ENCODE assay signal across 22 cellular contexts in the genomic region with DNA sequence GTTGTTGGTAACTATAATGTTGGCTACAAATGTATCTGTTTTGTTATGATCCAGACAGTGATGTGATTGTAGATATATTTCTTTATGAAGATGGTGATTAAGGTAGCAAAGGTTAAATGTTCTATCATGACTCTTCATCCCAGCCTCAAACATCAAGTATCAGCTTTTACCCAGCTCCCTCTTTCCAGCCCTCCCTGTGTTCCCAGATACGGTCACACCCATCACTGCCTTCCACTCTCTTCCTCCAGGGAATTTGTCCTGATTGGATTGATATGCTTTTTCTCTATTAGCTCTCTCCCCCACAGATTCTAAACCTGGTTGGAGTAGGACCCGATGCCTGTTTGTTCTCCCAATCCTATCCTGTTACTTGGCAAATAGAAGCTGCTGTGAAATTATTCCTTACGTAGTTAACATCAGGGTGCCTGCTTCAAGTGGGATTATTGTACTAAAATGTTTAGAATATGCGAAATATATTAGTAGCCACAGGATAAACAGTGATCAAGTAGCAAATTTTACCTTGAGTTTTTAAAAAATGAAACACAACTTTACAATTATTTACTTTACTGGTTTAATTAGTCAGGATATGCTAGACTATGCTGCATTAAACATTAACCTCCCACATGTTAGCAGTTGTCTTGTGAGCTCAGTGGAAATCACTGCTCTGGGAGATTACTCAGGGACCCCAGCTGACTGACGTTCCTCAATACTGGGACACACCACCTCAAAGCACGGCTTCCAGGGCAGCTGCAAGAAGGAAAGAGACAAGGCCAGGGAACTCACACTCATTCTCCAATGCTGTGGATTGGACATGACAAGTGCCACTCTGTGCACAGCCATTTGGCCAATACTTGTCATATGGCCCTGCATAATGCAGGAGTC.
DNase-seq lines count a peak whose midpoint lies in the region; ATAC-seq, FAIRE-seq and TF ChIP-seq lines count a peak whose summit lies in the region.
"Had no signal": no experiment of that assay in that cellular context is flagged by ENCODE, and none has a peak within 500 bp of the region (broad histone marks: within the 10 kb centered on the region; RNA-seq: fewer than 3 reads in every experiment).

No MANE protein-coding gene starts in this region.

- H4K8ac ChIP-seq in mesenchymal stem cell (ENCODE audit: low read length): no peak overlapping the region

- H3K79me2 ChIP-seq in GM12878 (ENCODE audit: control insufficient read depth, insufficient read depth, low read length): no peaks in the 10 kb centered on the region

- peak overlapping the region; percentile 90 for H2BK5ac ChIP-seq in mesenchymal stem cell (ENCODE audit: low read depth, low read length, poor library complexity, severe bottlenecking)

- no peak overlapping the region for H3K4me3 ChIP-seq in A673 (ENCODE audit: low read depth, low read length, poor library complexity, severe bottlenecking)
- H3K4me3 ChIP-seq in HUES48 (ENCODE audit: low read depth, low read length): no peak overlapping the region
- H3K4me3 ChIP-seq in GM12878: no peak overlapping the region
- no peak overlapping the region for H3K4me3 ChIP-seq in mesenchymal stem cell (ENCODE audit: insufficient read depth in 1 of 2, low read depth in 1 of 2, low read length in 2 of 2)
- no peak overlapping the region for H3K4me3 ChIP-seq in lower leg skin (ENCODE audit: low read depth, poor library complexity, severe bottlenecking)
- H3K4me3 ChIP-seq: PC-9, right atrium auricular region, SJSA1 had no signal

- no peak overlapping the region for H4K91ac ChIP-seq in mesenchymal stem cell (ENCODE audit: low read length)

- in situ Hi-C loops in GM12878 (cut with MboI): loop anchor here (10.0 kb wide), 1 partner anchor 370 kb away; no protein-coding TSS in a partner anchor

- RAD21 ChIA-PET in GM12878 (lab: Charles Lee; ENCODE audit: unreplicated experiment): interaction anchor here (0.6 to 3.0 kb wide), 2 partner anchors 21 to 368 kb away, joined by 3 to 17 read pairs; no protein-coding TSS in a partner anchor

- H2AFZ ChIP-seq in GM12878 (ENCODE audit: control insufficient read depth, low read depth, low read length) (no peak overlapping the region), mesenchymal stem cell (ENCODE audit: low read depth, low read length) (peak overlapping the region; percentile 53)
- H2AFZ ChIP-seq: PC-9 had no signal

- WGBS in GM12878 (ENCODE audit: insufficient coverage, insufficient replicate concordance, low lambda C conversion rate, missing lambda C conversion rate): 7% methylated on average over 6 of the region's 6 CpGs
- WGBS in mesenchymal stem cell: 58% methylated on average over 4 of the region's 6 CpGs
- 58 to 59% methylated on average over 6 of the region's 6 CpGs for WGBS in lower leg skin, 2 donors

- H3K4me2 ChIP-seq in GM12878 (ENCODE audit: control insufficient read depth, insufficient read depth) (no peak overlapping the region), mesenchymal stem cell (ENCODE audit: low read length, poor library complexity, severe bottlenecking) (peak overlapping the region; percentile 10)
- H3K4me2 ChIP-seq: PC-9 had no signal

- CTCF ChIA-PET in A673 (lab: Charles Lee): no interaction called here
- CTCF ChIA-PET in GM12878 (lab: Yijun Ruan, JAX): interaction anchor here (0.7 to 1.9 kb wide), 3 partner anchors 14 to 20 kb away, joined by 3 to 21 read pairs (median 4); no protein-coding TSS in a partner anchor
- CTCF ChIA-PET in GM10248 (lab: Yijun Ruan, JAX): interaction anchor here (1.1 to 2.1 kb wide), 5 partner anchors 21 to 290 kb away, joined by 3 to 14 read pairs (median 4); no protein-coding TSS in a partner anchor

- no peak overlapping the region for H2BK120ac ChIP-seq in mesenchymal stem cell (ENCODE audit: low read depth, low read length)

- H2BK12ac ChIP-seq in mesenchymal stem cell (ENCODE audit: low read length in 2 of 2): no peak overlapping the region

- H3K27me3 ChIP-seq in A673 (replicated peaks; ENCODE audit: insufficient read depth, low read depth, low read length, poor library complexity) (no peaks in the 10 kb centered on the region), HUES48 (ENCODE audit: control insufficient read depth, insufficient read depth, low read length) (no peaks in the 10 kb centered on the region), GM12878 (replicated peaks in 1 of 2; ENCODE audit: control insufficient read depth in 2 of 2, insufficient read depth in 2 of 2, low read length in 1 of 2) (peaks cover 0 to 3% of the 10 kb centered on the region in 2 experiments; a peak in 1 of 4 replicates), mesenchymal stem cell (ENCODE audit: control insufficient read depth in 1 of 2, insufficient read depth in 1 of 2, low read length in 2 of 2) (no peaks in the 10 kb centered on the region)
- H3K27me3 ChIP-seq: right atrium auricular region, SJSA1 had no signal

- TF ChIP-seq EP300 in GM12878 (IDR thresholded peaks at IDR 0.05; ENCODE audit: borderline replicate concordance in 1 of 2, control insufficient read depth in 1 of 2, low read depth in 2 of 2, low read length in 2 of 2): no peak

- no peak for TF ChIP-seq CTCF in A673 (conservative IDR thresholded peaks at IDR 0.05; ENCODE audit: low read depth, low read length)
- TF ChIP-seq CTCF in GM12878 (IDR thresholded peaks at IDR 0.05 in 2 of 3, conservative IDR thresholded peaks at IDR 0.05 in 1 of 3; ENCODE audit: control insufficient read depth in 2 of 3, extremely low read depth in 1 of 3, insufficient read depth in 1 of 3, low read depth in 3 of 3, low read length in 3 of 3): no peak
- TF ChIP-seq CTCF in GM10248 (IDR thresholded peaks at IDR 0.05; ENCODE audit: control extremely low read depth, extremely low read depth, low read depth, missing control alignments): no peak
- TF ChIP-seq CTCF in lower leg skin (IDR thresholded peaks at IDR 0.05): no peak

- SMC1A ChIA-PET in GM12878 (lab: Charles Lee; ENCODE audit: uncharacterized antibody, unreplicated experiment): interaction anchor here (1.0 to 2.6 kb wide), 4 partner anchors 15 to 39 kb away, joined by 3 to 22 read pairs (median 3); no protein-coding TSS in a partner anchor

- no peak overlapping the region for H2AK5ac ChIP-seq in mesenchymal stem cell (ENCODE audit: low read length, severe bottlenecking)

- ATAC-seq in GM12878 (peak; percentile 30; the same call in 2 of the 3 replicates), GM18520 (IDR thresholded peaks at IDR 0.05; ENCODE audit: unreplicated experiment) (no peak)
- ATAC-seq: left ventricle myocardium superior had no signal

- TF ChIP-seq POLR2A in GM12878 (IDR thresholded peaks at IDR 0.05; ENCODE audit: low read depth, low read length) (no peak), lower leg skin (IDR thresholded peaks at IDR 0.05) (no peak)

- H3K79me1 ChIP-seq in mesenchymal stem cell (replicated peaks; ENCODE audit: low read length, poor library complexity, severe bottlenecking): no peaks in the 10 kb centered on the region

- H3K27ac ChIP-seq in A673 (ENCODE audit: low read depth, low read length, poor library complexity, severe bottlenecking) (no peak overlapping the region), HUES48 (ENCODE audit: low read depth, low read length) (peak overlapping the region; percentile 58), GM12878 (ENCODE audit: control insufficient read depth, insufficient read depth) (no peak overlapping the region), mesenchymal stem cell (ENCODE audit: low read length, poor library complexity, severe bottlenecking) (peak overlapping the region; percentile 49)
- H3K27ac ChIP-seq: PC-9, right atrium auricular region, SJSA1 had no signal

- H3K9me3 ChIP-seq in A673 (ENCODE audit: low read depth, low read length, poor library complexity, severe bottlenecking) (no peaks in the 10 kb centered on the region), HUES48 (ENCODE audit: control insufficient read depth, insufficient read depth, low read length) (no peaks in the 10 kb centered on the region), GM12878 (replicated peaks; ENCODE audit: control insufficient read depth, insufficient read depth, low read length) (no peaks in the 10 kb centered on the region), mesenchymal stem cell (ENCODE audit: control insufficient read depth, low read length) (no peaks in the 10 kb centered on the region)
- H3K9me3 ChIP-seq: right atrium auricular region, SJSA1 had no signal

- no peak overlapping the region for H3K14ac ChIP-seq in mesenchymal stem cell (ENCODE audit: low read length in 2 of 2)

- no peak overlapping the region for H3K23ac ChIP-seq in mesenchymal stem cell (ENCODE audit: low read length in 2 of 2)

- DNase-seq in A673 (ENCODE audit: low spot score) (peak; percentile 45), GM12878 (ENCODE audit: low read depth, low spot score) (no peak), mesenchymal stem cell (no peak), GM10248 (ENCODE audit: extremely low spot score) (no peak), lower leg skin (ENCODE audit: low spot score in 2 of 2) (no peak)
- no peak for DNase-seq in stimulated activated CD4-positive, alpha-beta T cell treated with anti-CD3 and anti-CD28 coated beads, Interleukin-2, amount 100 ng/mL, for 24 hours
- DNase-seq: activated CD8-positive, alpha-beta memory T cell treated with anti-CD3 and anti-CD28 coated beads for 24 hours; activated naive CD8-positive, alpha-beta T cell treated with anti-CD3 and anti-CD28 coated beads, Interleukin-2, amount 10 ng/mL, durations not matched to agents 7 days and 5 days; CD8-positive, alpha-beta memory T cell; HFFc6; left ventricle myocardium superior; MM.1S; NCI-H2029 treated with DMSO at 0.1 percent for 48 hours; PC-9; stimulated activated CD4-positive, alpha-beta T cell treated with anti-CD3 and anti-CD28 coated beads, Interleukin-15, amount 100 ng/mL, for 24 hours; T-helper 9 cell had no signal

- intact Hi-C loops in A673 (cut with micrococcal nuclease; ENCODE audit: unreplicated experiment): loop anchor here (5.0 to 10.0 kb wide), 3 partner anchors 88 to 570 kb away; no protein-coding TSS in a partner anchor
- intact Hi-C loops in GM12878 (cut with micrococcal nuclease; ENCODE audit: unreplicated experiment): loop anchor here (5.0 to 10.0 kb wide), 3 partner anchors 290 to 573 kb away; no protein-coding TSS in a partner anchor
- intact Hi-C loops in lower leg skin (cut with DNase I; ENCODE audit: low total_unique reads): loop anchor here (2.0 kb wide), 1 partner anchor 74 kb away; no protein-coding TSS in a partner anchor

- no peak for FAIRE-seq in GM12878 (lab: Jason Lieb, UNC)
- FAIRE-seq: colon, frontal cortex had no signal

- BruUV-seq in A673 (replicated peaks; lab: Mats Ljungman, UMichigan) (no TSS peak), GM12878 (replicated peaks; lab: Mats Ljungman, UMichigan) (no TSS peak)

- no peak overlapping the region for H3K18ac ChIP-seq in mesenchymal stem cell (ENCODE audit: low read depth in 1 of 2, low read length in 2 of 2)

- H3K4me1 ChIP-seq in A673 (ENCODE audit: insufficient read depth, low read length, poor library complexity, severe bottlenecking): peaks cover 25% of the 10 kb centered on the region
- H3K4me1 ChIP-seq in HUES48 (ENCODE audit: control insufficient read depth, insufficient read depth, low read length): no peaks in the 10 kb centered on the region
- no peaks in the 10 kb centered on the region for H3K4me1 ChIP-seq in GM12878 (ENCODE audit: control insufficient read depth, insufficient read depth, low read length)
- peaks cover 4% of the 10 kb centered on the region for H3K4me1 ChIP-seq in mesenchymal stem cell (ENCODE audit: control insufficient read depth, insufficient read depth, low read depth, low read length)
- H3K4me1 ChIP-seq: right atrium auricular region, SJSA1 had no signal

- no peaks in the 10 kb centered on the region for H3K36me3 ChIP-seq in A673 (ENCODE audit: insufficient read depth, low read length, poor library complexity, severe bottlenecking)
- H3K36me3 ChIP-seq in HUES48 (ENCODE audit: control insufficient read depth, insufficient read depth, low read length): no peaks in the 10 kb centered on the region
- no peaks in the 10 kb centered on the region for H3K36me3 ChIP-seq in GM12878 (ENCODE audit: control insufficient read depth in 2 of 2, insufficient read depth in 2 of 2, low read length in 1 of 2)
- no peaks in the 10 kb centered on the region for H3K36me3 ChIP-seq in mesenchymal stem cell (ENCODE audit: control insufficient read depth in 1 of 2, insufficient read depth in 2 of 2, low read depth in 1 of 2, low read length in 2 of 2)
- H3K36me3 ChIP-seq: right atrium auricular region, SJSA1 had no signal

- H3K9ac ChIP-seq in HUES48 (ENCODE audit: low read depth, low read length) (no peak overlapping the region), GM12878 (ENCODE audit: control insufficient read depth, insufficient read depth, low read length) (no peak overlapping the region), mesenchymal stem cell (ENCODE audit: low read length) (no peak overlapping the region)

- H4K20me1 ChIP-seq in GM12878 (ENCODE audit: control insufficient read depth, insufficient read depth): no peaks in the 10 kb centered on the region

- no peak overlapping the region for H2BK15ac ChIP-seq in mesenchymal stem cell (ENCODE audit: low read depth, poor library complexity, severe bottlenecking)

- POLR2A ChIA-PET in A673 (lab: Charles Lee; ENCODE audit: low non-redundant PET): no interaction called here
- POLR2A ChIA-PET in GM12878 (lab: Charles Lee): no interaction called here
- POLR2A ChIA-PET in GM10248 (lab: Yijun Ruan, JAX): no interaction called here

- H3K4ac ChIP-seq in mesenchymal stem cell (ENCODE audit: low read depth in 1 of 2, low read length in 2 of 2): no peak overlapping the region

- TF ChIP-seq RAD21 in GM12878 (IDR thresholded peaks at IDR 0.05; ENCODE audit: insufficient read depth, low read depth, low read length): no peak

Comparison
In these comparisons a context has a peak if more than half of its experiments do, and no peak if none do; other contexts are left out.
1. H3K27ac ChIP-seq: peak in HUES48 (single experiment) and mesenchymal stem cell (single experiment); none in A673 (single experiment) and GM12878 (single experiment).